1 cellular context compared by ENCODE assay signal in the genomic region with DNA sequence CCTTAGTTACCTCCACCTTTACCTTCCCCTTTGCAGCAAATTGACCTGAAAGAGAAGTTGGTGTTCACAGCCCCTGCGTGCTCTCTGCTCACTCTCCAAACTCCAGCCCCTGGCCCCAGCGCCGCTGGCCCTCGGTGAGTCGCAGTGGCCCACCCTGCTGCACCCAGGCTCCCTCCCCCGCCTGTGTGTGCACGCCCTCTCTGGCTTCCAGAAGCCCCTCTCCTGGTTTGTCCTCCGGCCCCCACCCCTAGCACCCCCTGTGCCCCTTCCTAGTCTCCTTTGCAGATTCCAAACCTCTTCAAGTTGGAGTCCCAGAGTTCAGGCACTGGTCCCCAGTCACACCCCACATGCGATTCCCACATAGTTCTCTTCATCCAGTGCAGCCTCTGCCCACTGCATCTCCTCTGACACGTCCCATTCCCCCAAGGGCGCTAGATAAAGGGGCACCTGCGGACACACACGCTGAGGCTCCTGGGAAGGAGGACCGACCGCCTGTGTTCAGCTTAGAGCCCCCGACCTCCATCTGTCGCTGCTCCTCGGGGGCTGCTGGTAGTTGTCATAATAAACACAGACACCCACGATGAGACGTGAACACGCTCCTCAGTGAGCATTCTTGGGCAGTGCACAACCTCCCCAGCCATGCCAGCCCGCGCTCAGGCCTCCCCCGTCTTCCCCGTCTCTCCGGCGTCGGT.
TF ChIP-seq lines count a peak whose summit lies in the region.

No MANE protein-coding gene starts in this region.

TF ChIP-seq in HepG2, 621 proteins besides CTCF, POLR2A, EP300 and RAD21:
- peak; percentile 15; the same call in 1 of the 2 replicates for TF ChIP-seq ZFX (CRISPR knock-in tag; IDR thresholded peaks at IDR 0.05; ENCODE audit: low read depth)
- TF ChIP-seq FOXJ3 (CRISPR knock-in tag; IDR thresholded peaks at IDR 0.05; ENCODE audit: borderline replicate concordance) = no peak
- no peak for TF ChIP-seq CHD2 (IDR thresholded peaks at IDR 0.05; ENCODE audit: low read depth, low read length)
- TF ChIP-seq ZNF605 (CRISPR knock-in tag; IDR thresholded peaks at IDR 0.05) = 0 out of 2 replicates have a peak, but pooled peaks have one; percentile 27
- TF ChIP-seq, protein P1, sequence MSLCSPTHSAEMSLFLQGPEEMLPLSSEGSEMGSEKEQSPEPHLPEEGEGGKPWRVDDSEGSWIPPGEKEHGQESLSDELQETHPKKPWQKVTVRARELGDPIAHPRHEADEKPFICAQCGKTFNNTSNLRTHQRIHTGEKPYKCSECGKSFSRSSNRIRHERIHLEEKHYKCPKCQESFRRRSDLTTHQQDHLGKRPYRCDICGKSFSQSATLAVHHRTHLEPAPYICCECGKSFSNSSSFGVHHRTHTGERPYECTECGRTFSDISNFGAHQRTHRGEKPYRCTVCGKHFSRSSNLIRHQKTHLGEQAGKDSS (CRISPR knock-in tag; IDR thresholded peaks at IDR 0.05; ENCODE audit: borderline replicate concordance, low read depth) = 0 out of 2 replicates have a peak, but pooled peaks have one; percentile 9
- no peak for TF ChIP-seq ZNF17 (CRISPR knock-in tag; IDR thresholded peaks at IDR 0.05)
- no peak for TF ChIP-seq ZKSCAN8 (CRISPR knock-in tag; IDR thresholded peaks at IDR 0.05; ENCODE audit: borderline replicate concordance)
TF ChIP-seq in HepG2: peak in this region for 3.
